ENCODE assay signal across 1 cellular context in genomic region chr14:21317433-21317832, GRCh38.
TF ChIP-seq lines count a peak whose summit lies in the region.

No MANE protein-coding gene starts in this region.

TF ChIP-seq in GM12878, 131 proteins besides CTCF, POLR2A, EP300 and RAD21 (continued from another document and continues in another):
- TF ChIP-seq, protein P1, sequence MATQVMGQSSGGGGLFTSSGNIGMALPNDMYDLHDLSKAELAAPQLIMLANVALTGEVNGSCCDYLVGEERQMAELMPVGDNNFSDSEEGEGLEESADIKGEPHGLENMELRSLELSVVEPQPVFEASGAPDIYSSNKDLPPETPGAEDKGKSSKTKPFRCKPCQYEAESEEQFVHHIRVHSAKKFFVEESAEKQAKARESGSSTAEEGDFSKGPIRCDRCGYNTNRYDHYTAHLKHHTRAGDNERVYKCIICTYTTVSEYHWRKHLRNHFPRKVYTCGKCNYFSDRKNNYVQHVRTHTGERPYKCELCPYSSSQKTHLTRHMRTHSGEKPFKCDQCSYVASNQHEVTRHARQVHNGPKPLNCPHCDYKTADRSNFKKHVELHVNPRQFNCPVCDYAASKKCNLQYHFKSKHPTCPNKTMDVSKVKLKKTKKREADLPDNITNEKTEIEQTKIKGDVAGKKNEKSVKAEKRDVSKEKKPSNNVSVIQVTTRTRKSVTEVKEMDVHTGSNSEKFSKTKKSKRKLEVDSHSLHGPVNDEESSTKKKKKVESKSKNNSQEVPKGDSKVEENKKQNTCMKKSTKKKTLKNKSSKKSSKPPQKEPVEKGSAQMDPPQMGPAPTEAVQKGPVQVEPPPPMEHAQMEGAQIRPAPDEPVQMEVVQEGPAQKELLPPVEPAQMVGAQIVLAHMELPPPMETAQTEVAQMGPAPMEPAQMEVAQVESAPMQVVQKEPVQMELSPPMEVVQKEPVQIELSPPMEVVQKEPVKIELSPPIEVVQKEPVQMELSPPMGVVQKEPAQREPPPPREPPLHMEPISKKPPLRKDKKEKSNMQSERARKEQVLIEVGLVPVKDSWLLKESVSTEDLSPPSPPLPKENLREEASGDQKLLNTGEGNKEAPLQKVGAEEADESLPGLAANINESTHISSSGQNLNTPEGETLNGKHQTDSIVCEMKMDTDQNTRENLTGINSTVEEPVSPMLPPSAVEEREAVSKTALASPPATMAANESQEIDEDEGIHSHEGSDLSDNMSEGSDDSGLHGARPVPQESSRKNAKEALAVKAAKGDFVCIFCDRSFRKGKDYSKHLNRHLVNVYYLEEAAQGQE (IDR thresholded peaks at IDR 0.05; ENCODE audit: low read depth, low read length) = peak; percentile 54; the same call in 1 of the 2 replicates
- TF ChIP-seq KDM1A (IDR thresholded peaks at IDR 0.05; ENCODE audit: borderline replicate concordance) = no peak
- TF ChIP-seq MLLT1 (IDR thresholded peaks at IDR 0.05) = no peak
- no peak for TF ChIP-seq SRF (IDR thresholded peaks at IDR 0.05; ENCODE audit: low read depth in 2 of 2, low read length in 2 of 2)
- no peak for TF ChIP-seq FOXM1 (IDR thresholded peaks at IDR 0.05; ENCODE audit: low read depth, low read length)
- no peak for TF ChIP-seq MEF2B (IDR thresholded peaks at IDR 0.05; ENCODE audit: partially characterized antibody, poor library complexity, severe bottlenecking)
- TF ChIP-seq LARP7 (IDR thresholded peaks at IDR 0.05) = no peak
- peak; percentile 67 for TF ChIP-seq EED (IDR thresholded peaks at IDR 0.05; ENCODE audit: low read depth)
- TF ChIP-seq TCF12 (IDR thresholded peaks at IDR 0.05; ENCODE audit: low read depth, low read length) = no peak
- TF ChIP-seq ATF3 (IDR thresholded peaks at IDR 0.05; ENCODE audit: borderline replicate concordance, extremely low read depth, low read depth, low read length) = no peak
- TF ChIP-seq, protein P2, sequence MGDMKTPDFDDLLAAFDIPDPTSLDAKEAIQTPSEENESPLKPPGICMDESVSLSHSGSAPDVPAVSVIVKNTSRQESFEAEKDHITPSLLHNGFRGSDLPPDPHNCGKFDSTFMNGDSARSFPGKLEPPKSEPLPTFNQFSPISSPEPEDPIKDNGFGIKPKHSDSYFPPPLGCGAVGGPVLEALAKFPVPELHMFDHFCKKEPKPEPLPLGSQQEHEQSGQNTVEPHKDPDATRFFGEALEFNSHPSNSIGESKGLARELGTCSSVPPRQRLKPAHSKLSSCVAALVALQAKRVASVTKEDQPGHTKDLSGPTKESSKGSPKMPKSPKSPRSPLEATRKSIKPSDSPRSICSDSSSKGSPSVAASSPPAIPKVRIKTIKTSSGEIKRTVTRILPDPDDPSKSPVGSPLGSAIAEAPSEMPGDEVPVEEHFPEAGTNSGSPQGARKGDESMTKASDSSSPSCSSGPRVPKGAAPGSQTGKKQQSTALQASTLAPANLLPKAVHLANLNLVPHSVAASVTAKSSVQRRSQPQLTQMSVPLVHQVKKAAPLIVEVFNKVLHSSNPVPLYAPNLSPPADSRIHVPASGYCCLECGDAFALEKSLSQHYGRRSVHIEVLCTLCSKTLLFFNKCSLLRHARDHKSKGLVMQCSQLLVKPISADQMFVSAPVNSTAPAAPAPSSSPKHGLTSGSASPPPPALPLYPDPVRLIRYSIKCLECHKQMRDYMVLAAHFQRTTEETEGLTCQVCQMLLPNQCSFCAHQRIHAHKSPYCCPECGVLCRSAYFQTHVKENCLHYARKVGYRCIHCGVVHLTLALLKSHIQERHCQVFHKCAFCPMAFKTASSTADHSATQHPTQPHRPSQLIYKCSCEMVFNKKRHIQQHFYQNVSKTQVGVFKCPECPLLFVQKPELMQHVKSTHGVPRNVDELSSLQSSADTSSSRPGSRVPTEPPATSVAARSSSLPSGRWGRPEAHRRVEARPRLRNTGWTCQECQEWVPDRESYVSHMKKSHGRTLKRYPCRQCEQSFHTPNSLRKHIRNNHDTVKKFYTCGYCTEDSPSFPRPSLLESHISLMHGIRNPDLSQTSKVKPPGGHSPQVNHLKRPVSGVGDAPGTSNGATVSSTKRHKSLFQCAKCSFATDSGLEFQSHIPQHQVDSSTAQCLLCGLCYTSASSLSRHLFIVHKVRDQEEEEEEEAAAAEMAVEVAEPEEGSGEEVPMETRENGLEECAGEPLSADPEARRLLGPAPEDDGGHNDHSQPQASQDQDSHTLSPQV (IDR thresholded peaks at IDR 0.05) = no peak
- no peak for TF ChIP-seq ETV6 (conservative IDR thresholded peaks at IDR 0.05 in 1 of 2, IDR thresholded peaks at IDR 0.05 in 1 of 2; ENCODE audit: borderline replicate concordance in 1 of 2, low read depth in 1 of 2)
- TF ChIP-seq PBX3 (IDR thresholded peaks at IDR 0.05; ENCODE audit: insufficient replicate concordance, low read depth, low read length) = no peak
- TF ChIP-seq JUND (IDR thresholded peaks at IDR 0.05; ENCODE audit: low read depth, low read length) = no peak
- peak; percentile 17 to 36; a peak in 2 of 4 replicates for TF ChIP-seq IKZF2 (IDR thresholded peaks at IDR 0.05)
- TF ChIP-seq SREBF2 (IDR thresholded peaks at IDR 0.05; ENCODE audit: low read length) = no peak
- TF ChIP-seq RBBP5 (conservative IDR thresholded peaks at IDR 0.05) = no peak
- no peak for TF ChIP-seq IRF4 (IDR thresholded peaks at IDR 0.05; ENCODE audit: low read depth, low read length)
- no peak for TF ChIP-seq YY1 (IDR thresholded peaks at IDR 0.05; ENCODE audit: low read depth, low read length)
- no peak for TF ChIP-seq CUX1 (IDR thresholded peaks at IDR 0.05; ENCODE audit: insufficient replicate concordance, low read depth, low read length)
- peak; percentile 53; the same call in 1 of the 2 replicates for TF ChIP-seq SPI1 (IDR thresholded peaks at IDR 0.05; ENCODE audit: borderline replicate concordance, insufficient read depth, low read depth, low read length)
- no peak for TF ChIP-seq CBX5 (IDR thresholded peaks at IDR 0.05; ENCODE audit: low read depth)
- TF ChIP-seq KAT2A (conservative IDR thresholded peaks at IDR 0.05; ENCODE audit: control insufficient read depth, low read depth, low read length) = no peak
- peak; percentile 36; the same call in 1 of the 2 replicates for TF ChIP-seq ATF2 (IDR thresholded peaks at IDR 0.05; ENCODE audit: low read length)
- no peak for TF ChIP-seq MEF2A (IDR thresholded peaks at IDR 0.05; ENCODE audit: insufficient read depth, low read depth, low read length)
- TF ChIP-seq ATF7 (IDR thresholded peaks at IDR 0.05; ENCODE audit: low read depth) = peak; percentile 59
- no peak for TF ChIP-seq CEBPB (IDR thresholded peaks at IDR 0.05; ENCODE audit: borderline replicate concordance in 1 of 2, low read depth in 2 of 2, low read length in 2 of 2)
- TF ChIP-seq KLF5 (IDR thresholded peaks at IDR 0.05; ENCODE audit: partially characterized antibody) = no peak
- TF ChIP-seq, protein P3, sequence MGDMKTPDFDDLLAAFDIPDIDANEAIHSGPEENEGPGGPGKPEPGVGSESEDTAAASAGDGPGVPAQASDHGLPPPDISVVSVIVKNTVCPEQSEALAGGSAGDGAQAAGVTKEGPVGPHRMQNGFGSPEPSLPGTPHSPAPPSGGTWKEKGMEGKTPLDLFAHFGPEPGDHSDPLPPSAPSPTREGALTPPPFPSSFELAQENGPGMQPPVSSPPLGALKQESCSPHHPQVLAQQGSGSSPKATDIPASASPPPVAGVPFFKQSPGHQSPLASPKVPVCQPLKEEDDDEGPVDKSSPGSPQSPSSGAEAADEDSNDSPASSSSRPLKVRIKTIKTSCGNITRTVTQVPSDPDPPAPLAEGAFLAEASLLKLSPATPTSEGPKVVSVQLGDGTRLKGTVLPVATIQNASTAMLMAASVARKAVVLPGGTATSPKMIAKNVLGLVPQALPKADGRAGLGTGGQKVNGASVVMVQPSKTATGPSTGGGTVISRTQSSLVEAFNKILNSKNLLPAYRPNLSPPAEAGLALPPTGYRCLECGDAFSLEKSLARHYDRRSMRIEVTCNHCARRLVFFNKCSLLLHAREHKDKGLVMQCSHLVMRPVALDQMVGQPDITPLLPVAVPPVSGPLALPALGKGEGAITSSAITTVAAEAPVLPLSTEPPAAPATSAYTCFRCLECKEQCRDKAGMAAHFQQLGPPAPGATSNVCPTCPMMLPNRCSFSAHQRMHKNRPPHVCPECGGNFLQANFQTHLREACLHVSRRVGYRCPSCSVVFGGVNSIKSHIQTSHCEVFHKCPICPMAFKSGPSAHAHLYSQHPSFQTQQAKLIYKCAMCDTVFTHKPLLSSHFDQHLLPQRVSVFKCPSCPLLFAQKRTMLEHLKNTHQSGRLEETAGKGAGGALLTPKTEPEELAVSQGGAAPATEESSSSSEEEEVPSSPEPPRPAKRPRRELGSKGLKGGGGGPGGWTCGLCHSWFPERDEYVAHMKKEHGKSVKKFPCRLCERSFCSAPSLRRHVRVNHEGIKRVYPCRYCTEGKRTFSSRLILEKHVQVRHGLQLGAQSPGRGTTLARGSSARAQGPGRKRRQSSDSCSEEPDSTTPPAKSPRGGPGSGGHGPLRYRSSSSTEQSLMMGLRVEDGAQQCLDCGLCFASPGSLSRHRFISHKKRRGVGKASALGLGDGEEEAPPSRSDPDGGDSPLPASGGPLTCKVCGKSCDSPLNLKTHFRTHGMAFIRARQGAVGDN (IDR thresholded peaks at IDR 0.05) = no peak
- no peak for TF ChIP-seq NFXL1 (IDR thresholded peaks at IDR 0.05; ENCODE audit: borderline replicate concordance)
- TF ChIP-seq EGR1 (IDR thresholded peaks at IDR 0.05; ENCODE audit: borderline replicate concordance in 1 of 2, low read depth in 2 of 2, low read length in 2 of 2) = no peak
- TF ChIP-seq CREB1 (IDR thresholded peaks at IDR 0.05; ENCODE audit: low read depth) = 0 out of 2 replicates have a peak, but pooled peaks have one; percentile 17
